1 cellular context compared by ENCODE assay signal in the genomic region with DNA sequence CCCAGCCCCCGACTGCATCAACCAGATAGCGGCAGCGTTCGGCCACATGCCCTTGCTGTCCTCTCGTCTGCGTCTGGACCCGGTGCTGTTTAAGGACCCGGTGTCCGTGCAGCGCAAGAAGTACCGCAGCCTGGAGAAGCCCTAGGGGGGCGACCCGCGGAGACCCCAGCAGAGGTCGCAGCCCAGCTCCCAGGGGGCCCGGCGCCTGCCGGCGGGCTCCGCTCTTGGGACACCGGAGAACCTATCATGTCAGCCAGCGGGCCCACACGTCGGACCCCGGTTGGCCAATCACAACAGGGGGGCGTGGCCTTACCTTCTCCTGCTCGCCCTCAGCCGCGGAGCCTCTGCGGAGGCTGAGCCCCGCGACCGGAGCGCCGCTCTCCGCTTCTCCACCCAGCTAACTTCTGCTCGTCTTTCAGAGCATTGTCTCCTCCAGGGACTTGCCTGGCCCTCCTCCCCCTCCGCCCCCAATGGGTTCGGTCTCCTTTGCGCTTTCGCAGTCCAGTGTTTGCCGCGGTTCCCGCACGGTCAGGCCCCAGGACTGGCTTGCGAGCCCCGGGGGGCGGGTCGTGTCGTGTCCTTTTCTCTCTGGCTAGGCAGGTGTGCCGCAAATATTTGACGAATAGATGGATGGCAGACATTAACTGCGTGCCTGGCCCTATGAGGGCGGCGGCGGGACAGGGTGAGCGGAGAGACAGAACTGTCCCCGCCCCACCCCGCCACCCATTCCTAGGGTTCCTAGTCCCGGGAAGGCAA.
TF ChIP-seq lines count a peak whose summit lies in the region.

No MANE protein-coding gene starts in this region.

TF ChIP-seq in SK-N-SH, 30 proteins besides CTCF, POLR2A, EP300 and RAD21 (continued from another document):
- TF ChIP-seq, protein P1, sequence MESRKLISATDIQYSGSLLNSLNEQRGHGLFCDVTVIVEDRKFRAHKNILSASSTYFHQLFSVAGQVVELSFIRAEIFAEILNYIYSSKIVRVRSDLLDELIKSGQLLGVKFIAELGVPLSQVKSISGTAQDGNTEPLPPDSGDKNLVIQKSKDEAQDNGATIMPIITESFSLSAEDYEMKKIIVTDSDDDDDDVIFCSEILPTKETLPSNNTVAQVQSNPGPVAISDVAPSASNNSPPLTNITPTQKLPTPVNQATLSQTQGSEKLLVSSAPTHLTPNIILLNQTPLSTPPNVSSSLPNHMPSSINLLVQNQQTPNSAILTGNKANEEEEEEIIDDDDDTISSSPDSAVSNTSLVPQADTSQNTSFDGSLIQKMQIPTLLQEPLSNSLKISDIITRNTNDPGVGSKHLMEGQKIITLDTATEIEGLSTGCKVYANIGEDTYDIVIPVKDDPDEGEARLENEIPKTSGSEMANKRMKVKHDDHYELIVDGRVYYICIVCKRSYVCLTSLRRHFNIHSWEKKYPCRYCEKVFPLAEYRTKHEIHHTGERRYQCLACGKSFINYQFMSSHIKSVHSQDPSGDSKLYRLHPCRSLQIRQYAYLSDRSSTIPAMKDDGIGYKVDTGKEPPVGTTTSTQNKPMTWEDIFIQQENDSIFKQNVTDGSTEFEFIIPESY (IDR thresholded peaks at IDR 0.05; ENCODE audit: borderline replicate concordance, low read depth) = no peak
- TF ChIP-seq MXI1 (IDR thresholded peaks at IDR 0.05; ENCODE audit: low read depth, low read length) (0 out of 2 replicates have a peak, but pooled peaks have one; percentile 21), ELF1 (IDR thresholded peaks at IDR 0.05) (no peak), RCOR1 (IDR thresholded peaks at IDR 0.05; ENCODE audit: low read length) (no peak)
TF ChIP-seq in SK-N-SH: peak in this region for 6.
